1 cellular context compared by ENCODE assay signal in the genomic region with DNA sequence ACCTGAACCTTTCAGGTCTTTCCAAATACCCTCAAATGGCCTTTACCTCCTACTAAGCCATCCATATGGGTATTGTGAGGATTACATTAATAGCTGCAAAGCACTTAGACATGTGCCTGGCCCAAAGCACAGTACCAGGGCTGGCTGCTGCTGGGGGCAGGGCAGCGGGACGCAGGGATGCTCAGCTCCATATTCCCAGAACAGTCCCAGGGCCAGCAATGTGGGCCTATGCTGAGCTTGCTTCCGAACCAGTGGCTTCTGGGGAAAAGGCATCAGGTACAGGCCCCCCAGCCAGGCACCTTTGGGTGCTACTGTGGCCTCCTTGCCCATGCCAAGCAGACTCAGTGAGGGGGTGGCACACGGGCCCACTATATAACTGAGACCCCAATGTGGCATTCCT.
TF ChIP-seq lines count a peak whose summit lies in the region.

No MANE protein-coding gene starts in this region.

TF ChIP-seq in SK-N-SH treated with all-trans-retinoic acid at 6 μM for 48 hours, 23 proteins besides CTCF, POLR2A, EP300 and RAD21 (continued from another document):
- TF ChIP-seq, protein P1, sequence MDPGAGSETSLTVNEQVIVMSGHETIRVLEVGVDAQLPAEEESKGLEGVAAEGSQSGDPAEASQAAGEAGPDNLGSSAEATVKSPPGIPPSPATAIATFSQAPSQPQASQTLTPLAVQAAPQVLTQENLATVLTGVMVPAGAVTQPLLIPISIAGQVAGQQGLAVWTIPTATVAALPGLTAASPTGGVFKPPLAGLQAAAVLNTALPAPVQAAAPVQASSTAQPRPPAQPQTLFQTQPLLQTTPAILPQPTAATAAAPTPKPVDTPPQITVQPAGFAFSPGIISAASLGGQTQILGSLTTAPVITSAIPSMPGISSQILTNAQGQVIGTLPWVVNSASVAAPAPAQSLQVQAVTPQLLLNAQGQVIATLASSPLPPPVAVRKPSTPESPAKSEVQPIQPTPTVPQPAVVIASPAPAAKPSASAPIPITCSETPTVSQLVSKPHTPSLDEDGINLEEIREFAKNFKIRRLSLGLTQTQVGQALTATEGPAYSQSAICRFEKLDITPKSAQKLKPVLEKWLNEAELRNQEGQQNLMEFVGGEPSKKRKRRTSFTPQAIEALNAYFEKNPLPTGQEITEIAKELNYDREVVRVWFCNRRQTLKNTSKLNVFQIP (CRISPR knock-in tag; IDR thresholded peaks at IDR 0.05; ENCODE audit: borderline replicate concordance, low read depth): no peak
